7 cellular contexts compared by ENCODE assay signal in the genomic region with DNA sequence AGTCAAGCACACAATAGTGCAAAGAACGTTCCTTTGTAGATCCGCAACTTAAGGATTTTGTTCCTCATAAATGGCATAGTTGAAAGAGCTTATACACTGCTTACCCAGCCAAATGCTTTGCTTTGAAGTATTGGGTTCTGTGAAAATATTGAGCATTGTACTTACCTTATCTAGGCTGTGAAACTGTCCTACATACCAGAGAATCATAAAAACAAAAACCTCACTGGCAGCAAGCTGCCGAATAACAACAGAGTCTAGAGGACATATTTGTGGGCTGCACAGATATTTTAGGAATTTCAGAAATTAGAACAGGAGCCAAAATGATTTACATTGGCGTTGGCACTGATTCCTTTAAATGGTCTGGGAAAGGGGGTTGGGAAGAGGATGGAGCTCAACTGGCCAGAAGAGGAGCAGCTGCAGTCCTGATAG.
A peak's percentile ranks its signal among the peaks of the same experiment; 100 is the strongest.
DNase-seq lines count a peak whose midpoint lies in the region; ATAC-seq and TF ChIP-seq lines count a peak whose summit lies in the region.

No MANE protein-coding gene starts in this region.

- peaks cover 0 to 5% (median 0%) of the 10 kb centered on the region in 5 experiments for H3K9me3 Mint-ChIP-seq in brain

- peak overlapping the region in 3 of 5 experiments; percentile 29 to 88 (median 85) for H3K27ac Mint-ChIP-seq in brain

- H3K4me3 Mint-ChIP-seq in brain = no peak overlapping the region

- TF ChIP-seq CTCF in brain (conservative IDR thresholded peaks at IDR 0.05) = no peak
- TF ChIP-seq CTCF in suprapubic skin (IDR thresholded peaks at IDR 0.05) = no peak

- no peak for TF ChIP-seq EP300 in suprapubic skin (IDR thresholded peaks at IDR 0.05)

- 70% methylated on average over 4 of the region's 4 CpGs for WGBS in suprapubic skin

- H3K27me3 Mint-ChIP-seq in brain = no peaks in the 10 kb centered on the region

- peak overlapping the region; percentile 74 for H3K27ac ChIP-seq in suprapubic skin

- ATAC-seq in HG02588 (IDR thresholded peaks at IDR 0.05; ENCODE audit: unreplicated experiment) = no peak

- TF ChIP-seq POLR2A in suprapubic skin (IDR thresholded peaks at IDR 0.05) = no peak

- DNase-seq in HS-27A (ENCODE audit: low read depth) (peak; percentile 70), kidney glomerular epithelial cell (lab: John Stamatoyannopoulos, UW) (peak; percentile 85), suprapubic skin (ENCODE audit: low spot score in 2 of 2) (no peak), NOMO-1 (lab: John Stamatoyannopoulos, UW; ENCODE audit: unreplicated experiment in 2 of 2) (no peak)
- DNase-seq in activated naive CD4-positive, alpha-beta T cell treated with Interleukin-2 at 50 U/mL for 16 hours = no peak

- no peaks in the 10 kb centered on the region for H3K9me3 ChIP-seq in suprapubic skin

- peaks cover 40% of the 10 kb centered on the region for H3K36me3 ChIP-seq in suprapubic skin

- no peak overlapping the region for H3K4me3 ChIP-seq in suprapubic skin

- H3K4me1 Mint-ChIP-seq in brain = peaks cover 56% of the 10 kb centered on the region

- peaks cover 43% of the 10 kb centered on the region for H3K36me3 Mint-ChIP-seq in brain

- peaks cover 36% of the 10 kb centered on the region for H3K4me1 ChIP-seq in suprapubic skin

- no peaks in the 10 kb centered on the region for H3K27me3 ChIP-seq in suprapubic skin

Comparison
In these comparisons a context has a peak if more than half of its experiments do, and no peak if none do; other contexts are left out.
1. DNase-seq: peak in HS-27A (single experiment) and kidney glomerular epithelial cell (single experiment); none in suprapubic skin (0 of 2), NOMO-1 (0 of 2) and activated naive CD4-positive, alpha-beta T cell treated with Interleukin-2 at 50 U/mL for 16 hours (single experiment).